ENCODE assay signal across 8 cellular contexts in the genomic region with DNA sequence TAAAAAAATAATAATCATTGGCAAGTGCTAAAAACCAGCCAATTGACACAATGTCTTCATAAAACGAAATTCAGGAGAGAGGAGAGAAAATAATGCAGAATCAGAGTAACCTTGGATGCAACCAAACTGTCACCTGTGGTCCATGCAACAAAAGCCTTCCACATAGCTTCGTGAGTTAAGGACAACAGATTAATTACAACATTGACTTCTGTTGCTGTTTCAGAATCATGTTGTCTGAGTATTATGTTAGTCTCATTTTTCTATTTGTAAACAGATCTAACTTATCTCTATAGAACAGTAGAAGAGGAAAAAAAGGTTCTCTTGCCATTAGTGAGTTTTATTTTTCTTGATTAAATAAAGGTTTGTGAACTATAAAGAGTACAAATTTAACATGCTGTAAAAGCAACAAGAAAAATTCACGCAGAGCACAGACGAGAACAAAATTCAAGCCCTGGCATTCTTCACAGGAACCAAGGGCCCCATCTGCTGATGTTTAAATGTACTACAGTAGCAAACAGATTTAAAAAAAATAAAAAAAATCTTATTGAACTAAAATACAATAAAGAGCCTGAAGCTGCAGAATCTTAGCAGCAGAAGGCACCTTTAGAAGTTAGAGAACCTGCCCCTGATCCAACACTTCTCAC.
DNase-seq lines count a peak whose midpoint lies in the region; ATAC-seq and TF ChIP-seq lines count a peak whose summit lies in the region.

No MANE protein-coding gene starts in this region.

- intact Hi-C loops in heart right ventricle (cut with DNase I) (loop anchor here in 7 of 10 donors (5.0 to 10.0 kb wide), 7 partner anchors 118 to 1171 kb away; no protein-coding TSS in a partner anchor), Right ventricle myocardium inferior (cut with DNase I) (loop anchor here (10.0 kb wide), 2 partner anchors 118 to 1008 kb away; no protein-coding TSS in a partner anchor), upper lobe of right lung (cut with DNase I) (no loop called here)

- H3K4me2 ChIP-seq in SU-DHL-6 (ENCODE audit: low read depth, low read length, poor library complexity, severe bottlenecking), result no peak overlapping the region

- TF ChIP-seq CTCF in heart right ventricle (IDR thresholded peaks at IDR 0.05) (peak in 7 of 9 donors; percentile 41 to 64 (median 53)), SU-DHL-6 (IDR thresholded peaks at IDR 0.05; ENCODE audit: insufficient read depth, low read length, poor library complexity, severe bottlenecking) (peak; percentile 31), upper lobe of right lung (IDR thresholded peaks at IDR 0.05) (peak; percentile 44)

- no peaks in the 10 kb centered on the region for H3F3A ChIP-seq in SU-DHL-6 (ENCODE audit: insufficient read depth)

- H3K9ac ChIP-seq in SU-DHL-6 (ENCODE audit: low read length), result no peak overlapping the region

- no peaks in the 10 kb centered on the region for H3K79me2 ChIP-seq in SU-DHL-6 (ENCODE audit: insufficient read depth, low read length)

- no peak overlapping the region for H3K4me3 ChIP-seq in heart right ventricle
- H3K4me3 ChIP-seq in SU-DHL-6 (ENCODE audit: insufficient read depth, low read length, poor library complexity, severe bottlenecking), result no peak overlapping the region
- no peak overlapping the region for H3K4me3 ChIP-seq in upper lobe of right lung

- H2AFZ ChIP-seq in SU-DHL-6 (ENCODE audit: low read depth, low read length, severe bottlenecking), result no peak overlapping the region

- no peaks in the 10 kb centered on the region for H3K9me2 ChIP-seq in SU-DHL-6 (replicated peaks; ENCODE audit: insufficient read depth, low read length)

- ATAC-seq in heart right ventricle, result no peak
- no peak for ATAC-seq in Right ventricle myocardium inferior
- ATAC-seq in upper lobe of right lung, result no peak
- no peak for ATAC-seq in HG03095 (IDR thresholded peaks at IDR 0.05; ENCODE audit: unreplicated experiment)
- ATAC-seq in HG02852 (IDR thresholded peaks at IDR 0.05; ENCODE audit: unreplicated experiment), result no peak

- 29 to 37% methylated on average over 4 of the region's 4 CpGs for WGBS in heart right ventricle, 2 donors

- H3K27ac ChIP-seq in heart right ventricle, result no peak overlapping the region
- no peak overlapping the region for H3K27ac ChIP-seq in SU-DHL-6 (ENCODE audit: low read depth, low read length)
- no peak overlapping the region for H3K27ac ChIP-seq in upper lobe of right lung

- H3K4me1 ChIP-seq in heart right ventricle, result peaks cover 0 to 7% (median 0%) of the 10 kb centered on the region in 9 donors
- H3K4me1 ChIP-seq in upper lobe of right lung, result no peaks in the 10 kb centered on the region

- H4K20me1 ChIP-seq in SU-DHL-6 (ENCODE audit: low read depth, low read length), result no peaks in the 10 kb centered on the region

- H3K27me3 ChIP-seq in heart right ventricle (no peaks in the 10 kb centered on the region), SU-DHL-6 (ENCODE audit: low read length) (no peaks in the 10 kb centered on the region), upper lobe of right lung (no peaks in the 10 kb centered on the region)

- no peaks in the 10 kb centered on the region for H3K36me3 ChIP-seq in heart right ventricle
- no peaks in the 10 kb centered on the region for H3K36me3 ChIP-seq in SU-DHL-6 (ENCODE audit: low read length)
- no peaks in the 10 kb centered on the region for H3K36me3 ChIP-seq in upper lobe of right lung

- peak in 1 of 2 donors; percentile 9 for DNase-seq in heart right ventricle
- DNase-seq in Right ventricle myocardium inferior (ENCODE audit: missing footprints), result no peak
- peak; percentile 31 for DNase-seq in iPS-NIHi7 (ENCODE audit: extremely low spot score)
- DNase-seq in upper lobe of right lung, result no peak
- no peak for DNase-seq in NCI-H187 treated with DMSO at 0.1 percent for 48 hours (lab: John Stamatoyannopoulos, UW)

- no peaks in the 10 kb centered on the region for H3K9me3 ChIP-seq in heart right ventricle
- H3K9me3 ChIP-seq in SU-DHL-6 (ENCODE audit: insufficient read depth, low read length), result no peaks in the 10 kb centered on the region
- no peaks in the 10 kb centered on the region for H3K9me3 ChIP-seq in upper lobe of right lung
